In genomic region chr11:128302425-128303186, GRCh38 we compare ENCODE assay signal across 8 cellular contexts.
DNase-seq lines count a peak whose midpoint lies in the region; ATAC-seq and TF ChIP-seq lines count a peak whose summit lies in the region.
"Had no signal": no experiment of that assay in that cellular context is flagged by ENCODE, and none has a peak within 500 bp of the region (broad histone marks: within the 10 kb centered on the region; RNA-seq: fewer than 3 reads in every experiment).

No MANE protein-coding gene starts in this region.

- no peak overlapping the region for H3K4me3 ChIP-seq in aorta (ENCODE audit: low read length in 2 of 2)
- H3K4me3 ChIP-seq: thoracic aorta had no signal

- peak; percentile 85 for ATAC-seq in GM18909 (IDR thresholded peaks at IDR 0.05; ENCODE audit: poor library complexity, unreplicated experiment)
- peak; percentile 86 for ATAC-seq in HG02852 (IDR thresholded peaks at IDR 0.05; ENCODE audit: unreplicated experiment)
- ATAC-seq in SK-N-SH treated with all-trans-retinoic acid at 6 μM for 48 hours: no peak
- ATAC-seq in aorta (ENCODE audit: low FRiP score): no peak

- intact Hi-C loops in aorta (cut with DNase I): no loop called here

- H3K9me3 ChIP-seq in aorta (ENCODE audit: control insufficient read depth, low read length): no peaks in the 10 kb centered on the region
- H3K9me3 ChIP-seq: thoracic aorta had no signal

- no peaks in the 10 kb centered on the region for H3K36me3 ChIP-seq in aorta (ENCODE audit: control insufficient read depth in 1 of 2, insufficient read depth in 2 of 2, low read length in 1 of 2)
- H3K36me3 ChIP-seq: thoracic aorta had no signal

- 90 to 91% methylated on average over 7 of the region's 7 CpGs for WGBS in aorta, 2 donors

- DNase-seq in germinal center (ENCODE audit: low spot score) (peak; percentile 43), UCSD-AML1 (lab: John Stamatoyannopoulos, UW; ENCODE audit: unreplicated experiment) (no peak), aorta (no peak), occipital lobe (lab: John Stamatoyannopoulos, UW) (no peak)

- no peak overlapping the region for H3K27ac ChIP-seq in aorta (ENCODE audit: low read depth in 1 of 2, low read length in 2 of 2)
- H3K27ac ChIP-seq: thoracic aorta had no signal

- H3K27me3 ChIP-seq in aorta (ENCODE audit: control insufficient read depth in 1 of 2, insufficient read depth in 2 of 2, low read length in 1 of 2): no peaks in the 10 kb centered on the region

- peaks cover 0 to 6% of the 10 kb centered on the region in 2 donors for H3K4me1 ChIP-seq in aorta (ENCODE audit: control insufficient read depth in 1 of 2, insufficient read depth in 2 of 2, low read length in 2 of 2)

TF ChIP-seq in SK-N-SH treated with all-trans-retinoic acid at 6 μM for 48 hours, 23 proteins besides CTCF, POLR2A, EP300 and RAD21:
- TF ChIP-seq CSRNP3 (CRISPR knock-in tag; IDR thresholded peaks at IDR 0.05) (no peak), ZNF565 (CRISPR knock-in tag; conservative IDR thresholded peaks at IDR 0.05; ENCODE audit: low read depth) (no peak), PPARA (CRISPR knock-in tag; IDR thresholded peaks at IDR 0.05; ENCODE audit: borderline replicate concordance) (no peak), OSR1 (CRISPR knock-in tag; IDR thresholded peaks at IDR 0.05) (no peak), TCF4 (CRISPR knock-in tag; IDR thresholded peaks at IDR 0.05; ENCODE audit: borderline replicate concordance) (peak; percentile 20; the same call in 1 of the 2 replicates), POU6F1 (CRISPR knock-in tag; IDR thresholded peaks at IDR 0.05; ENCODE audit: borderline replicate concordance, low read depth) (no peak), ZNF8 (CRISPR knock-in tag; IDR thresholded peaks at IDR 0.05) (no peak)

Comparison
In these comparisons a context has a peak if more than half of its experiments do, and no peak if none do; other contexts are left out.
1. ATAC-seq: peak in GM18909 (single experiment) and HG02852 (single experiment); none in SK-N-SH treated with all-trans-retinoic acid at 6 μM for 48 hours (single experiment) and aorta (single experiment).